ENCODE assay signal across 8 cellular contexts in genomic region chr11:134360050-134360835, GRCh38. TPM values are rescaled to one million over a fixed set of nuclear protein-coding genes. Genes with fewer than 3 reads are reported as not detected.
DNase-seq lines count a peak whose midpoint lies in the region; ATAC-seq and TF ChIP-seq lines count a peak whose summit lies in the region.

No MANE protein-coding gene starts in this region.

- H3K36me3 ChIP-seq in SK-N-MC (ENCODE audit: insufficient read depth, low read length), result peaks cover 18% of the 10 kb centered on the region; the same call in 1 of the 2 replicates
- no peaks in the 10 kb centered on the region for H3K36me3 ChIP-seq in upper lobe of left lung

- peaks cover 3% of the 10 kb centered on the region for H3K27me3 Mint-ChIP-seq in glutamatergic neuron (ENCODE audit: unreplicated experiment)

- H3K4me1 ChIP-seq in upper lobe of left lung, result peaks cover 0 to 3% (median 0%) of the 10 kb centered on the region in 4 donors

- ATAC-seq in GM21367 (IDR thresholded peaks at IDR 0.05; ENCODE audit: unreplicated experiment), result peak; percentile 91
- peak; percentile 72 to 90 for ATAC-seq in upper lobe of left lung (ENCODE audit: low FRiP score in 2 of 2)

- TF ChIP-seq EP300 in upper lobe of left lung (IDR thresholded peaks at IDR 0.05), result no peak

- H3K4me3 ChIP-seq in SK-N-MC (no peak overlapping the region), upper lobe of left lung (no peak overlapping the region)

- peaks cover 6% of the 10 kb centered on the region for H3K36me3 Mint-ChIP-seq in glutamatergic neuron (ENCODE audit: unreplicated experiment)

- H3K27me3 ChIP-seq in upper lobe of left lung, result no peaks in the 10 kb centered on the region

- H3K9ac ChIP-seq in SK-N-MC (ENCODE audit: insufficient read length), result peak overlapping the region; percentile 14

- H3K27ac Mint-ChIP-seq in glutamatergic neuron (ENCODE audit: unreplicated experiment), result peak overlapping the region; percentile 64

- no peak for TF ChIP-seq POLR2A in upper lobe of left lung (IDR thresholded peaks at IDR 0.05)

- H3K4me1 Mint-ChIP-seq in glutamatergic neuron (ENCODE audit: low read depth, unreplicated experiment), result peaks cover 12% of the 10 kb centered on the region

- H3K9me3 Mint-ChIP-seq in glutamatergic neuron (ENCODE audit: unreplicated experiment), result peaks cover 1% of the 10 kb centered on the region

- H3K4me3 Mint-ChIP-seq in glutamatergic neuron (ENCODE audit: unreplicated experiment), result no peak overlapping the region

- TF ChIP-seq CTCF in glutamatergic neuron (IDR thresholded peaks at IDR 0.05; ENCODE audit: partially characterized antibody, unreplicated experiment) (peak; percentile 92), upper lobe of left lung (IDR thresholded peaks at IDR 0.05) (peak; percentile 61 to 87 (median 82))

- H3K9me3 ChIP-seq in SK-N-MC (ENCODE audit: low read depth, low read length) (no peaks in the 10 kb centered on the region), upper lobe of left lung (no peaks in the 10 kb centered on the region)

- H3K27ac ChIP-seq in SK-N-MC (peak overlapping the region; percentile 78; the same call in 1 of the 2 replicates), upper lobe of left lung (no peak overlapping the region)

- DNase-seq in CD1c-positive myeloid dendritic cell (ENCODE audit: extremely low spot score), result peak; percentile 64
- peak; percentile 94 for DNase-seq in HuH-7.5 (ENCODE audit: low spot score)
- DNase-seq in SK-N-MC (ENCODE audit: low read depth, low spot score), result peak; percentile 40
- peak; percentile 77 for DNase-seq in activated naive CD4-positive, alpha-beta T cell treated with Interleukin-2 at 50 U/mL for 16 hours
- DNase-seq in glutamatergic neuron, result peak; percentile 97
- DNase-seq in pons (ENCODE audit: low spot score), result peak; percentile 81
- DNase-seq in upper lobe of left lung, result peak; percentile 75 to 96

- 18 to 33% methylated on average over 22 to 30 of the region's 30 CpGs for WGBS in upper lobe of left lung, 2 donors

RNA-seq across cellular contexts. Expression of gene GLB1L2, which starts 28.5 kb away (rescaled TPM):
- total RNA-seq in glutamatergic neuron (ENCODE audit: unreplicated experiment) (1.0 TPM), upper lobe of left lung (10 to 100 TPM in 1 of 6 donors, 1 to 10 TPM in 5; 3.1 to 11.6 (median 6.0) TPM)

RNA-seq across cellular contexts. Expression of gene B3GAT1, which starts 51.8 kb away (rescaled TPM):
- total RNA-seq in glutamatergic neuron (ENCODE audit: unreplicated experiment) (240 TPM), upper lobe of left lung (1 to 10 TPM in 4 of 6 donors, under 1 TPM in 2; under 0.01 to 2.7 (median 1.2) TPM)

Comparison
In these comparisons a context has a peak if more than half of its experiments do, and no peak if none do; other contexts are left out.
1. DNase-seq: peak in every context shown above with its lines; median percentile 97 in glutamatergic neuron; 94 in HuH-7.5; 86 in upper lobe of left lung; 81 in pons; 77 in activated naive CD4-positive, alpha-beta T cell treated with Interleukin-2 at 50 U/mL for 16 hours; 64 in CD1c-positive myeloid dendritic cell; 40 in SK-N-MC.
2. RNA of gene B3GAT1, which starts 51.8 kb away (total RNA-seq): 240 TPM in glutamatergic neuron (single experiment); under 0.01 to 2.7 TPM in upper lobe of left lung; every median in the first group is over 10 times any median in the second.